In genomic region chr1:2545754-2546514, GRCh38 we compare ENCODE assay signal across 8 cellular contexts. TPM values are rescaled to one million over a fixed set of nuclear protein-coding genes. Genes with fewer than 3 reads are reported as not detected.
A peak's percentile ranks its signal among the peaks of the same experiment; 100 is the strongest.
DNase-seq lines count a peak whose midpoint lies in the region; ATAC-seq and TF ChIP-seq lines count a peak whose summit lies in the region.

No MANE protein-coding gene starts in this region.

- intact Hi-C loops in activated CD4-positive, alpha-beta T cell treated with anti-CD3 and anti-CD28 coated beads for 36 hours (cut with DNase I, micrococcal nuclease), result loop anchor here in 1 of 2 experiments (1.0 to 5.0 kb wide), 2 partner anchors 244 to 341 kb away; no protein-coding TSS in a partner anchor

- peak overlapping the region; percentile 78 for H3K4me3 Mint-ChIP-seq in activated CD4-positive, alpha-beta T cell treated with anti-CD3 and anti-CD28 coated beads for 36 hours

- CTCF ChIA-PET in activated CD4-positive, alpha-beta T cell treated with anti-CD3 and anti-CD28 coated beads for 36 hours (lab: Charles Lee), result interaction anchor here (0.6 to 2.2 kb wide), 6 partner anchors 10 to 407 kb away, joined by 3 to 6 read pairs (median 4); partner anchors contain the start of genes PANK4, PRXL2B and TNFRSF14

- H3K36me3 Mint-ChIP-seq in activated CD4-positive, alpha-beta T cell treated with anti-CD3 and anti-CD28 coated beads for 36 hours (ENCODE audit: low read depth), result no peaks in the 10 kb centered on the region

- H3K27ac ChIP-seq in 22Rv1 (peak overlapping the region; percentile 99), cingulate gyrus (ENCODE audit: low read depth, low read length) (peak overlapping the region; percentile 99)

- no peaks in the 10 kb centered on the region for H3K9me3 Mint-ChIP-seq in activated CD4-positive, alpha-beta T cell treated with anti-CD3 and anti-CD28 coated beads for 36 hours (ENCODE audit: low read depth)

- POLR2A ChIA-PET in activated CD4-positive, alpha-beta T cell treated with anti-CD3 and anti-CD28 coated beads for 36 hours (lab: Charles Lee), result interaction anchor here (1.1 kb wide), 1 partner anchor 133 kb away, joined by 3 read pairs; the partner anchor contains the start of gene PEX10

- DNase-seq in NCI-H226, result peak; percentile 79
- DNase-seq in activated CD4-positive, alpha-beta T cell treated with anti-CD3 and anti-CD28 coated beads for 36 hours, result peak; percentile 94
- peak; percentile 96 for DNase-seq in left kidney (ENCODE audit: low read depth, low spot score)
- DNase-seq in stimulated activated CD4-positive, alpha-beta T cell treated with anti-CD3 and anti-CD28 coated beads, Interleukin-4, amount 100 ng/mL, for 24 hours, result peak; percentile 82

- no peak overlapping the region for H3K27ac Mint-ChIP-seq in activated CD4-positive, alpha-beta T cell treated with anti-CD3 and anti-CD28 coated beads for 36 hours

- peaks cover 16% of the 10 kb centered on the region for H3K4me1 Mint-ChIP-seq in activated CD4-positive, alpha-beta T cell treated with anti-CD3 and anti-CD28 coated beads for 36 hours

- ATAC-seq in GM18519 (IDR thresholded peaks at IDR 0.05; ENCODE audit: low FRiP score, unreplicated experiment) (peak; percentile 26), HG03066 (IDR thresholded peaks at IDR 0.05; ENCODE audit: low read depth, unreplicated experiment) (peak; percentile 26)
- peak; percentile 34 for ATAC-seq in activated CD4-positive, alpha-beta T cell treated with anti-CD3 and anti-CD28 coated beads for 36 hours

- no peak for TF ChIP-seq CTCF in 22Rv1 (IDR thresholded peaks at IDR 0.05)

- H3K27me3 Mint-ChIP-seq in activated CD4-positive, alpha-beta T cell treated with anti-CD3 and anti-CD28 coated beads for 36 hours, result no peaks in the 10 kb centered on the region

RNA-seq across cellular contexts. Expression of gene TNFRSF14, which starts 10.2 kb away (rescaled TPM):
- total RNA-seq in activated CD4-positive, alpha-beta T cell treated with anti-CD3 and anti-CD28 coated beads for 36 hours, result 100 to 1,000 TPM; 135 to 145 TPM

RNA-seq across cellular contexts. Expression of gene HES5, which starts 15.9 kb away (rescaled TPM):
- under 1 TPM in 1 of 2 experiments, not detected in 1; 0.14 TPM for total RNA-seq in activated CD4-positive, alpha-beta T cell treated with anti-CD3 and anti-CD28 coated beads for 36 hours

RNA-seq across cellular contexts. Expression of gene PANK4, which starts 19.5 kb away (rescaled TPM):
- total RNA-seq in activated CD4-positive, alpha-beta T cell treated with anti-CD3 and anti-CD28 coated beads for 36 hours, result 10 to 100 TPM; 32.4 to 39.2 TPM

RNA-seq across cellular contexts. Expression of gene PRXL2B, which starts 40.6 kb away (rescaled TPM):
- 10 to 100 TPM; 23.7 to 36.8 TPM for total RNA-seq in activated CD4-positive, alpha-beta T cell treated with anti-CD3 and anti-CD28 coated beads for 36 hours

Comparison
In these comparisons a context has a peak if more than half of its experiments do, and no peak if none do; other contexts are left out.
1. Peak in every context shown above with its lines: DNase-seq, ATAC-seq and H3K27ac ChIP-seq.